ENCODE assay signal across 9 cellular contexts in genomic region chr16:11224096-11224893, GRCh38. TPM values are rescaled to one million over a fixed set of nuclear protein-coding genes. Genes with fewer than 3 reads are reported as not detected.
DNase-seq lines count a peak whose midpoint lies in the region; ATAC-seq lines count a peak whose summit lies in the region.
"Had no signal": no experiment of that assay in that cellular context is flagged by ENCODE, and none has a peak within 500 bp of the region (broad histone marks: within the 10 kb centered on the region; RNA-seq: fewer than 3 reads in every experiment).

No MANE protein-coding gene starts in this region.

- peaks cover 0 to 14% (median 11%) of the 10 kb centered on the region in 3 donors for H3K4me1 ChIP-seq in skeletal muscle tissue (ENCODE audit: control insufficient read depth in 3 of 3, insufficient read depth in 3 of 3, low read length in 3 of 3)

- peak; percentile 37 for DNase-seq in activated CD4-positive, alpha-beta T cell treated with anti-CD3 and anti-CD28 coated beads, Interleukin-2, amount 50 U/mL, for 1 hour
- DNase-seq in NCI-H187 (lab: John Stamatoyannopoulos, UW) = no peak
- no peak for DNase-seq in NCI-H128 (lab: John Stamatoyannopoulos, UW; ENCODE audit: unreplicated experiment)

- H3K27ac ChIP-seq in skeletal muscle tissue (ENCODE audit: low read depth, low read length) = no peak overlapping the region

- ATAC-seq in GM18511 (IDR thresholded peaks at IDR 0.05; ENCODE audit: unreplicated experiment) = peak; percentile 54
- peak; percentile 50 for ATAC-seq in HG03571 (IDR thresholded peaks at IDR 0.05; ENCODE audit: unreplicated experiment)
- peak; percentile 73 for ATAC-seq in esophagus mucosa
- ATAC-seq in GM18868 (IDR thresholded peaks at IDR 0.05; ENCODE audit: unreplicated experiment) = no peak

- peak overlapping the region in 2 of 3 donors; percentile 43 to 54 for H3K9ac ChIP-seq in skeletal muscle tissue (ENCODE audit: low read depth in 1 of 3, low read length in 3 of 3)

- no peaks in the 10 kb centered on the region for H3K9me3 ChIP-seq in skeletal muscle tissue (ENCODE audit: control insufficient read depth in 3 of 3, low read length in 3 of 3)

- no peak overlapping the region for H3K4me3 ChIP-seq in skeletal muscle tissue (ENCODE audit: low read length in 3 of 3)

- H3K27me3 ChIP-seq in skeletal muscle tissue (ENCODE audit: control insufficient read depth in 3 of 3, insufficient read depth in 3 of 3, low read length in 3 of 3) = no peaks in the 10 kb centered on the region

- no peaks in the 10 kb centered on the region for H3K36me3 ChIP-seq in skeletal muscle tissue (ENCODE audit: control insufficient read depth in 3 of 3, insufficient read depth in 3 of 3, low read length in 3 of 3)

RNA-seq across cellular contexts. Expression of gene SOCS1, which starts 31.7 kb away (rescaled TPM):
- total RNA-seq in esophagus mucosa (2.8 TPM), skeletal muscle tissue (1.0 TPM)

RNA-seq across cellular contexts. Expression of gene TNP2, which starts 44.8 kb away (rescaled TPM):
- not detected for total RNA-seq in esophagus mucosa
- not detected for total RNA-seq in skeletal muscle tissue
- total RNA-seq: subcutaneous adipose tissue had no signal

RNA-seq across cellular contexts. Expression of gene PRM3, which starts 49.1 kb away (rescaled TPM):
- total RNA-seq in esophagus mucosa (not detected), skeletal muscle tissue (not detected)
- total RNA-seq: subcutaneous adipose tissue had no signal

RNA-seq across cellular contexts. Expression of gene PRM2, which starts 52.0 kb away (rescaled TPM):
- total RNA-seq in esophagus mucosa (not detected), skeletal muscle tissue (not detected)
- total RNA-seq: subcutaneous adipose tissue had no signal

RNA-seq across cellular contexts. Expression of gene PRM1, which starts 56.8 kb away (rescaled TPM):
- total RNA-seq in esophagus mucosa = not detected
- total RNA-seq in skeletal muscle tissue = not detected
- total RNA-seq: subcutaneous adipose tissue had no signal
